ENCODE assay signal across 11 cellular contexts in genomic region chr3:171173732-171174131, GRCh38.
DNase-seq lines count a peak whose midpoint lies in the region; ATAC-seq and TF ChIP-seq lines count a peak whose summit lies in the region.
"Had no signal": no experiment of that assay in that cellular context is flagged by ENCODE, and none has a peak within 500 bp of the region (broad histone marks: within the 10 kb centered on the region; RNA-seq: fewer than 3 reads in every experiment).

No MANE protein-coding gene starts in this region.

- peaks cover 3% of the 10 kb centered on the region for H3K4me1 ChIP-seq in mesenchymal stem cell (ENCODE audit: control insufficient read depth, insufficient read depth, low read depth, low read length)

- no peak overlapping the region for H2AFZ ChIP-seq in mesenchymal stem cell (ENCODE audit: low read depth, low read length)

- H3K4ac ChIP-seq in mesenchymal stem cell (ENCODE audit: low read depth in 1 of 2, low read length in 2 of 2): no peak overlapping the region

- no peaks in the 10 kb centered on the region for H3K27me3 Mint-ChIP-seq in natural killer cell treated with Interleukin-12 subunit alpha and Interleukin-12 subunit beta and Interleukin-15 and Interleukin-18, amount 100 ng/mL, for 72 hours
- H3K27me3 Mint-ChIP-seq: activated CD8-positive, alpha-beta T cell treated with anti-CD3 and anti-CD28 coated beads for 36 hours; stimulated activated naive CD8-positive, alpha-beta T cell treated with anti-CD3 and anti-CD28 coated beads, Interleukin-15, Interleukin-2, amounts not matched to agents 100 ng/mL and 50 ng/mL, for 24 hours had no signal

- H3K36me3 Mint-ChIP-seq in natural killer cell treated with Interleukin-12 subunit alpha and Interleukin-12 subunit beta and Interleukin-15 and Interleukin-18, amount 100 ng/mL, for 72 hours: peaks cover 18% of the 10 kb centered on the region

- no peak overlapping the region for H4K8ac ChIP-seq in mesenchymal stem cell (ENCODE audit: low read length)

- in situ Hi-C loops in G401 (cut with HindIII; ENCODE audit: low sequenced_read_pairs): no loop called here

- no peak overlapping the region for H3K14ac ChIP-seq in mesenchymal stem cell (ENCODE audit: low read length in 2 of 2)

- no peak overlapping the region for H3K9ac ChIP-seq in mesenchymal stem cell (ENCODE audit: low read length)

- peaks cover 3 to 18% of the 10 kb centered on the region in 2 experiments for H3K36me3 ChIP-seq in mesenchymal stem cell (ENCODE audit: control insufficient read depth in 1 of 2, insufficient read depth in 2 of 2, low read depth in 1 of 2, low read length in 2 of 2)

- H3K27ac Mint-ChIP-seq in natural killer cell treated with Interleukin-12 subunit alpha and Interleukin-12 subunit beta and Interleukin-15 and Interleukin-18, amount 100 ng/mL, for 72 hours: peak overlapping the region in 1 of 2 donors; percentile 38
- H3K27ac Mint-ChIP-seq: activated CD8-positive, alpha-beta T cell treated with anti-CD3 and anti-CD28 coated beads for 36 hours; stimulated activated naive CD8-positive, alpha-beta T cell treated with anti-CD3 and anti-CD28 coated beads, Interleukin-15, Interleukin-2, amounts not matched to agents 100 ng/mL and 50 ng/mL, for 24 hours had no signal

- H3K4me3 ChIP-seq in mesenchymal stem cell (ENCODE audit: insufficient read depth in 1 of 2, low read depth in 1 of 2, low read length in 2 of 2): no peak overlapping the region

- H3K9me3 Mint-ChIP-seq in natural killer cell treated with Interleukin-12 subunit alpha and Interleukin-12 subunit beta and Interleukin-15 and Interleukin-18, amount 100 ng/mL, for 72 hours: peaks cover 3% of the 10 kb centered on the region
- H3K9me3 Mint-ChIP-seq: activated CD8-positive, alpha-beta T cell treated with anti-CD3 and anti-CD28 coated beads for 36 hours; stimulated activated naive CD8-positive, alpha-beta T cell treated with anti-CD3 and anti-CD28 coated beads, Interleukin-15, Interleukin-2, amounts not matched to agents 100 ng/mL and 50 ng/mL, for 24 hours had no signal

- H3K4me2 ChIP-seq in mesenchymal stem cell (ENCODE audit: low read length, poor library complexity, severe bottlenecking): no peak overlapping the region

- H3K23ac ChIP-seq in mesenchymal stem cell (ENCODE audit: low read length in 2 of 2): no peak overlapping the region

- no peak for ATAC-seq in natural killer cell treated with Interleukin-12 subunit alpha and Interleukin-12 subunit beta and Interleukin-15 and Interleukin-18, amount 100 ng/mL, for 72 hours
- ATAC-seq in GM21360 (IDR thresholded peaks at IDR 0.05; ENCODE audit: unreplicated experiment): no peak
- ATAC-seq in GM19455 (IDR thresholded peaks at IDR 0.05; ENCODE audit: unreplicated experiment): no peak
- ATAC-seq: activated CD8-positive, alpha-beta T cell treated with anti-CD3 and anti-CD28 coated beads for 36 hours had no signal

- peaks cover 18 to 24% of the 10 kb centered on the region in 2 donors for H3K4me1 Mint-ChIP-seq in natural killer cell treated with Interleukin-12 subunit alpha and Interleukin-12 subunit beta and Interleukin-15 and Interleukin-18, amount 100 ng/mL, for 72 hours (ENCODE audit: low read depth in 2 of 2)

- no peak overlapping the region for H3K27ac ChIP-seq in mesenchymal stem cell (ENCODE audit: low read length, poor library complexity, severe bottlenecking)

- DNase-seq in G401 (ENCODE audit: low spot score): peak; percentile 35
- DNase-seq in NCI-H2227 (lab: John Stamatoyannopoulos, UW; ENCODE audit: unreplicated experiment): peak; percentile 65
- peak; percentile 11 to 30 for DNase-seq in erythroblast (lab: John Stamatoyannopoulos, UW)
- peak; percentile 25 for DNase-seq in mesenchymal stem cell
- no peak for DNase-seq in natural killer cell treated with Interleukin-12 subunit alpha and Interleukin-12 subunit beta and Interleukin-15 and Interleukin-18, amount 100 ng/mL, for 72 hours (ENCODE audit: low spot score)
- no peak for DNase-seq in NCI-H1417 (lab: John Stamatoyannopoulos, UW)
- DNase-seq: activated CD8-positive, alpha-beta T cell treated with anti-CD3 and anti-CD28 coated beads for 36 hours; stimulated activated CD4-positive, alpha-beta T cell treated with anti-CD3 and anti-CD28 coated beads, Interleukin-12 subunit alpha, Interleukin-12 subunit beta, amount 100 ng/mL, for 4 hours had no signal

- H2BK5ac ChIP-seq in mesenchymal stem cell (ENCODE audit: low read depth, low read length, poor library complexity, severe bottlenecking): no peak overlapping the region

- no peak overlapping the region for H2BK12ac ChIP-seq in mesenchymal stem cell (ENCODE audit: low read length in 2 of 2)

- H2BK15ac ChIP-seq in mesenchymal stem cell (ENCODE audit: low read depth, poor library complexity, severe bottlenecking): no peak overlapping the region

- H2AK5ac ChIP-seq in mesenchymal stem cell (ENCODE audit: low read length, severe bottlenecking): no peak overlapping the region

- no peak for TF ChIP-seq POLR2A in erythroblast (IDR thresholded peaks at IDR 0.05; ENCODE audit: low read length)

- 89% methylated on average over 5 of the region's 6 CpGs for WGBS in mesenchymal stem cell

- no peak overlapping the region for H3K18ac ChIP-seq in mesenchymal stem cell (ENCODE audit: low read depth in 1 of 2, low read length in 2 of 2)

- H2BK120ac ChIP-seq in mesenchymal stem cell (ENCODE audit: low read depth, low read length): no peak overlapping the region

- H3K79me1 ChIP-seq in mesenchymal stem cell (replicated peaks; ENCODE audit: low read length, poor library complexity, severe bottlenecking): no peaks in the 10 kb centered on the region

- H3K9me3 ChIP-seq in mesenchymal stem cell (ENCODE audit: control insufficient read depth, low read length): no peaks in the 10 kb centered on the region

- no peaks in the 10 kb centered on the region for H3K27me3 ChIP-seq in mesenchymal stem cell (ENCODE audit: control insufficient read depth in 1 of 2, insufficient read depth in 1 of 2, low read length in 2 of 2)

- no peak overlapping the region for H3K4me3 Mint-ChIP-seq in natural killer cell treated with Interleukin-12 subunit alpha and Interleukin-12 subunit beta and Interleukin-15 and Interleukin-18, amount 100 ng/mL, for 72 hours
- H3K4me3 Mint-ChIP-seq: activated CD8-positive, alpha-beta T cell treated with anti-CD3 and anti-CD28 coated beads for 36 hours; stimulated activated naive CD8-positive, alpha-beta T cell treated with anti-CD3 and anti-CD28 coated beads, Interleukin-15, Interleukin-2, amounts not matched to agents 100 ng/mL and 50 ng/mL, for 24 hours had no signal

- H4K91ac ChIP-seq in mesenchymal stem cell (ENCODE audit: low read length): no peak overlapping the region

Comparison
In these comparisons a context has a peak if more than half of its experiments do, and no peak if none do; other contexts are left out.
1. DNase-seq: peak in G401 (single experiment), NCI-H2227 (single experiment), erythroblast (2 of 2) and mesenchymal stem cell (single experiment); none in natural killer cell treated with Interleukin-12 subunit alpha and Interleukin-12 subunit beta and Interleukin-15 and Interleukin-18, amount 100 ng/mL, for 72 hours (single experiment) and NCI-H1417 (0 of 3).